Comparison of ENCODE assay signal across 9 cellular contexts in genomic region chr14:100158566-100159106, GRCh38. TPM values are rescaled to one million over a fixed set of nuclear protein-coding genes. Genes with fewer than 3 reads are reported as not detected.
A peak's percentile ranks its signal among the peaks of the same experiment; 100 is the strongest.
DNase-seq lines count a peak whose midpoint lies in the region; ATAC-seq and TF ChIP-seq lines count a peak whose summit lies in the region.
"Had no signal": no experiment of that assay in that cellular context is flagged by ENCODE, and none has a peak within 500 bp of the region (broad histone marks: within the 10 kb centered on the region; RNA-seq: fewer than 3 reads in every experiment).

No MANE protein-coding gene starts in this region.

- peaks cover 31 to 57% (median 48%) of the 10 kb centered on the region in 10 experiments for H3K4me1 ChIP-seq in BLaER1 treated with 17β-estradiol and CSF1 and Interleukin-3, amounts not matched to agents 10 nM and 100 nM
- H3K4me1 ChIP-seq in GM23338 (ENCODE audit: insufficient read depth), result no peaks in the 10 kb centered on the region

- H3K9me3 ChIP-seq in BLaER1 treated with 17β-estradiol and CSF1 and Interleukin-3, amounts not matched to agents 10 nM and 100 nM (replicated peaks in 1 of 11), result peaks cover 10 to 23% (median 17%) of the 10 kb centered on the region in 11 experiments
- peaks cover 5% of the 10 kb centered on the region for H3K9me3 ChIP-seq in neural cell (ENCODE audit: low read length)

- H3K4me1 Mint-ChIP-seq in GM23338, result peaks cover 6% of the 10 kb centered on the region; the same call in 2 of the 3 replicates

- peaks cover 0 to 38% (median 20%) of the 10 kb centered on the region in 11 experiments; a peak in 14 of 22 replicates for H4K20me1 ChIP-seq in BLaER1 treated with 17β-estradiol and CSF1 and Interleukin-3, amounts not matched to agents 10 nM and 100 nM
- H4K20me1 ChIP-seq in GM23338 (replicated peaks; ENCODE audit: insufficient read depth) (no peaks in the 10 kb centered on the region; the same call in 1 of the 2 replicates), neural cell (ENCODE audit: insufficient read depth) (no peaks in the 10 kb centered on the region)

- H3K27ac ChIP-seq in BLaER1 treated with 17β-estradiol and CSF1 and Interleukin-3, amounts not matched to agents 10 nM and 100 nM, result no peak overlapping the region
- H3K27ac ChIP-seq in GM23338 (ENCODE audit: low read depth) (no peak overlapping the region), neural cell (ENCODE audit: low read length) (no peak overlapping the region)

- TF ChIP-seq EP300 in neural cell (conservative IDR thresholded peaks at IDR 0.05; ENCODE audit: poor library complexity, severe bottlenecking), result no peak

- H3K79me2 ChIP-seq in GM23338 (replicated peaks; ENCODE audit: insufficient read depth) (no peaks in the 10 kb centered on the region), neural cell (replicated peaks; ENCODE audit: insufficient read depth, low read length) (no peaks in the 10 kb centered on the region)

- DNase-seq in GM23338 (ENCODE audit: low spot score), result no peak
- peak; percentile 47 for DNase-seq in cerebellum (ENCODE audit: low spot score)
- no peak for DNase-seq in putamen (ENCODE audit: low spot score)
- no peak for DNase-seq in NCI-H2029 (lab: John Stamatoyannopoulos, UW)
- DNase-seq in GDM1 (lab: John Stamatoyannopoulos, UW), result no peak

- H3K36me3 ChIP-seq in BLaER1 treated with 17β-estradiol and CSF1 and Interleukin-3, amounts not matched to agents 10 nM and 100 nM, result no peaks in the 10 kb centered on the region
- H3K36me3 ChIP-seq in GM23338 (ENCODE audit: insufficient read depth) (no peaks in the 10 kb centered on the region), neural cell (ENCODE audit: insufficient read depth, low read length) (no peaks in the 10 kb centered on the region)

- peak overlapping the region in 5 of 11 experiments; percentile 4 to 36 (median 19); a peak in 6 of 22 replicates for H3K9ac ChIP-seq in BLaER1 treated with 17β-estradiol and CSF1 and Interleukin-3, amounts not matched to agents 10 nM and 100 nM
- H3K9ac ChIP-seq in neural cell (ENCODE audit: low read length), result no peak overlapping the region

- H3F3A ChIP-seq in GM23338 (replicated peaks; ENCODE audit: low read depth) (no peaks in the 10 kb centered on the region), neural cell (ENCODE audit: insufficient read depth, low read length, poor library complexity, severe bottlenecking) (no peaks in the 10 kb centered on the region)

- H3K9me3 Mint-ChIP-seq in GM23338, result peaks cover 4% of the 10 kb centered on the region; the same call in 2 of the 3 replicates

- peaks cover 59% of the 10 kb centered on the region for H3K27me3 Mint-ChIP-seq in GM23338 (ENCODE audit: insufficient read depth, low read depth, poor library complexity)

- peak overlapping the region; percentile 84 to 99 (median 96) for H3K4me2 ChIP-seq in BLaER1 treated with 17β-estradiol and CSF1 and Interleukin-3, amounts not matched to agents 10 nM and 100 nM
- H3K4me2 ChIP-seq in GM23338, result peak overlapping the region; percentile 92
- H3K4me2 ChIP-seq in neural cell (ENCODE audit: low read length), result no peak overlapping the region

- peaks cover 52 to 61% (median 58%) of the 10 kb centered on the region in 11 experiments for H3K27me3 ChIP-seq in BLaER1 treated with 17β-estradiol and CSF1 and Interleukin-3, amounts not matched to agents 10 nM and 100 nM
- H3K27me3 ChIP-seq in GM23338 (ENCODE audit: insufficient read depth) (peaks cover 51% of the 10 kb centered on the region), neural cell (ENCODE audit: insufficient read depth, low read depth, low read length) (peaks cover 53% of the 10 kb centered on the region)

- no peak for TF ChIP-seq CTCF in GM23338 (conservative IDR thresholded peaks at IDR 0.05; ENCODE audit: low read depth in 2 of 2)
- TF ChIP-seq CTCF in neural cell (IDR thresholded peaks at IDR 0.05; ENCODE audit: poor library complexity, severe bottlenecking), result no peak

- no peak overlapping the region for H2AFZ ChIP-seq in GM23338
- no peak overlapping the region for H2AFZ ChIP-seq in neural cell (ENCODE audit: low read depth, low read length)

- H3K36me3 Mint-ChIP-seq in GM23338 (ENCODE audit: low read depth), result no peaks in the 10 kb centered on the region

- H3K4me3 Mint-ChIP-seq in GM23338, result peak overlapping the region; percentile 65

- no peak for ATAC-seq in GM23338
- no peak for ATAC-seq in activated CD4-positive, CD25-positive, alpha-beta regulatory T cell treated with anti-CD3 and anti-CD28 coated beads, Interleukin-2, amount 50 U/mL, for 24 hours

- no peak for TF ChIP-seq RAD21 in neural cell (conservative IDR thresholded peaks at IDR 0.05)

- H3K9me2 ChIP-seq in GM23338 (ENCODE audit: insufficient read depth), result no peaks in the 10 kb centered on the region
- H3K9me2 ChIP-seq in neural cell (ENCODE audit: insufficient read depth, low read length), result no peaks in the 10 kb centered on the region

- H3K27ac Mint-ChIP-seq in GM23338, result no peak overlapping the region

- H3K4me3 ChIP-seq in BLaER1 treated with 17β-estradiol and CSF1 and Interleukin-3, amounts not matched to agents 10 nM and 100 nM, result peak overlapping the region; percentile 51 to 69 (median 57)
- peak overlapping the region; percentile 69 for H3K4me3 ChIP-seq in GM23338
- peak overlapping the region; percentile 65 for H3K4me3 ChIP-seq in neural cell (ENCODE audit: low read length)

TF ChIP-seq in GM23338, 12 proteins besides CTCF, POLR2A, EP300 and RAD21:
- TF ChIP-seq, protein P1, sequence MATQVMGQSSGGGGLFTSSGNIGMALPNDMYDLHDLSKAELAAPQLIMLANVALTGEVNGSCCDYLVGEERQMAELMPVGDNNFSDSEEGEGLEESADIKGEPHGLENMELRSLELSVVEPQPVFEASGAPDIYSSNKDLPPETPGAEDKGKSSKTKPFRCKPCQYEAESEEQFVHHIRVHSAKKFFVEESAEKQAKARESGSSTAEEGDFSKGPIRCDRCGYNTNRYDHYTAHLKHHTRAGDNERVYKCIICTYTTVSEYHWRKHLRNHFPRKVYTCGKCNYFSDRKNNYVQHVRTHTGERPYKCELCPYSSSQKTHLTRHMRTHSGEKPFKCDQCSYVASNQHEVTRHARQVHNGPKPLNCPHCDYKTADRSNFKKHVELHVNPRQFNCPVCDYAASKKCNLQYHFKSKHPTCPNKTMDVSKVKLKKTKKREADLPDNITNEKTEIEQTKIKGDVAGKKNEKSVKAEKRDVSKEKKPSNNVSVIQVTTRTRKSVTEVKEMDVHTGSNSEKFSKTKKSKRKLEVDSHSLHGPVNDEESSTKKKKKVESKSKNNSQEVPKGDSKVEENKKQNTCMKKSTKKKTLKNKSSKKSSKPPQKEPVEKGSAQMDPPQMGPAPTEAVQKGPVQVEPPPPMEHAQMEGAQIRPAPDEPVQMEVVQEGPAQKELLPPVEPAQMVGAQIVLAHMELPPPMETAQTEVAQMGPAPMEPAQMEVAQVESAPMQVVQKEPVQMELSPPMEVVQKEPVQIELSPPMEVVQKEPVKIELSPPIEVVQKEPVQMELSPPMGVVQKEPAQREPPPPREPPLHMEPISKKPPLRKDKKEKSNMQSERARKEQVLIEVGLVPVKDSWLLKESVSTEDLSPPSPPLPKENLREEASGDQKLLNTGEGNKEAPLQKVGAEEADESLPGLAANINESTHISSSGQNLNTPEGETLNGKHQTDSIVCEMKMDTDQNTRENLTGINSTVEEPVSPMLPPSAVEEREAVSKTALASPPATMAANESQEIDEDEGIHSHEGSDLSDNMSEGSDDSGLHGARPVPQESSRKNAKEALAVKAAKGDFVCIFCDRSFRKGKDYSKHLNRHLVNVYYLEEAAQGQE (IDR thresholded peaks at IDR 0.05; ENCODE audit: unreplicated experiment), result no peak
- peak; percentile 45 for TF ChIP-seq EZH2 (IDR thresholded peaks at IDR 0.05; ENCODE audit: low read depth, unreplicated experiment)
TF ChIP-seq in GM23338: peak in this region for 1.

TF ChIP-seq in neural cell, 6 proteins besides CTCF, POLR2A, EP300 and RAD21:
- TF ChIP-seq TAF1 (IDR thresholded peaks at IDR 0.05; ENCODE audit: low read depth), result no peak
- no peak for TF ChIP-seq POLR2AphosphoS5 (IDR thresholded peaks at IDR 0.05)
- TF ChIP-seq, protein P1 (IDR thresholded peaks at IDR 0.05; ENCODE audit: borderline replicate concordance), result no peak
- TF ChIP-seq EZH2 (IDR thresholded peaks at IDR 0.05; ENCODE audit: borderline replicate concordance, insufficient read depth, low read length, poor library complexity, severe bottlenecking), result no peak
- no peak for TF ChIP-seq MXI1 (conservative IDR thresholded peaks at IDR 0.05; ENCODE audit: poor library complexity, severe bottlenecking)
- no peak for TF ChIP-seq SMC3 (conservative IDR thresholded peaks at IDR 0.05; ENCODE audit: poor library complexity)

RNA-seq across cellular contexts. Expression of gene DEGS2, which starts 0.8 kb away (rescaled TPM):
- 0.35 and 0.63 TPM in 2 replicates for total RNA-seq in GM23338 (2014; rRNA removed; shearing (Covaris generic))
- polyA plus RNA-seq in GM23338 (2016; fragmentation: Nextera tagmentation; extraction: Ambion mirVana), result 1.0 and 2.2 TPM in 2 replicates
- total RNA-seq in cerebellum, result 2.0 TPM
- polyA plus RNA-seq in neural cell, result 0.37 TPM in 1 of 2 replicates, not detected in the other
- polyA minus RNA-seq in neural cell, result 0.23 and 0.24 TPM in 2 replicates
- total RNA-seq: fibroblast of villous mesenchyme had no signal
